In the genomic region with DNA sequence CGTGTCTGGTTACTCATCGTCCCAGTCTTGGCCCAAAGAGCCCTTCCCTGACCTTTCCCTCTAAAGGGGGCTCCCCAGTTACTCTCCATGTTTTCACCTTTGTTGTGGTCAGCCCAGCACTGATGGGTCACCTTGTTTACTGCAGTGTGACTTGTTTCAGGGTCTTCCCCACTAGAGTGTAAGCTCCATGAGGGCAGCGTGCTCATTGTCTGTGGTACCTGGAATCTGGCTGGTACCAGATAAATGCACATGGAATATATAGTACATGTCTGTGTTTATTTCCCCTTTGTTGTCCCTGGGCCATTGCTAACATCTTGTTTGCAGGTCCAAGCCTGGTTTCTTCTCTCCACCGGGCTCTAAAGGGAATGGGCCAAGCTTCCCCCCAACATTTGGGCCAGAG, we compare ENCODE assay signal across 15 cellular contexts. TPM values are rescaled to one million over a fixed set of nuclear protein-coding genes. Genes with fewer than 3 reads are reported as not detected.
DNase-seq lines count a peak whose midpoint lies in the region; ATAC-seq, FAIRE-seq and TF ChIP-seq lines count a peak whose summit lies in the region.
"Had no signal": no experiment of that assay in that cellular context is flagged by ENCODE, and none has a peak within 500 bp of the region (broad histone marks: within the 10 kb centered on the region; RNA-seq: fewer than 3 reads in every experiment).

No MANE protein-coding gene starts in this region.

- H3K9me2 ChIP-seq in PC-9 (ENCODE audit: insufficient read depth) = no peaks in the 10 kb centered on the region

- no peak for TF ChIP-seq CTCF in RWPE1 (conservative IDR thresholded peaks at IDR 0.05; ENCODE audit: low read depth)
- no peak for TF ChIP-seq CTCF in endothelial cell of umbilical vein (IDR thresholded peaks at IDR 0.05; ENCODE audit: extremely low read depth in 1 of 2, insufficient read depth in 1 of 2, low read depth in 1 of 2, low read length in 2 of 2)
- no peak for TF ChIP-seq CTCF in PC-9 (conservative IDR thresholded peaks at IDR 0.05)

- no peak overlapping the region for H3K4ac ChIP-seq in neuronal stem cell (ENCODE audit: low read length)

- H3K79me2 ChIP-seq in endothelial cell of umbilical vein (ENCODE audit: control insufficient read depth, insufficient read depth, low read length) (no peaks in the 10 kb centered on the region), PC-9 (ENCODE audit: low read depth) (no peaks in the 10 kb centered on the region)

- H3K36me3 ChIP-seq in endothelial cell of umbilical vein (ENCODE audit: control insufficient read depth in 2 of 2, extremely low read depth in 1 of 2, insufficient read depth in 2 of 2, low read length in 2 of 2) (no peaks in the 10 kb centered on the region), neuronal stem cell (replicated peaks in 1 of 2; ENCODE audit: control insufficient read depth in 2 of 2, insufficient read depth in 2 of 2, low read length in 2 of 2) (no peaks in the 10 kb centered on the region), PC-9 (ENCODE audit: low read depth) (no peaks in the 10 kb centered on the region)
- H3K36me3 ChIP-seq: BLaER1 treated with 17β-estradiol and CSF1 and Interleukin-3, amounts not matched to agents 10 nM and 100 nM; HAP-1 had no signal

- ATAC-seq in activated CD4-positive, CD25-positive, alpha-beta regulatory T cell treated with anti-CD3 and anti-CD28 coated beads, Interleukin-2, amount 50 U/mL, for 24 hours = no peak
- no peak for ATAC-seq in GM18519 (IDR thresholded peaks at IDR 0.05; ENCODE audit: low FRiP score, unreplicated experiment)
- ATAC-seq: CD8-positive, alpha-beta T cell; GM12878 had no signal

- H3K79me1 ChIP-seq in neuronal stem cell (ENCODE audit: low read depth, low read length) = no peaks in the 10 kb centered on the region

- WGBS in neuronal stem cell (ENCODE audit: extremely low coverage in 2 of 2, insufficient read length in 2 of 2, insufficient replicate concordance in 1 of 2), 2 donors = no CpG with 5 or more reads among the region's 4 CpGs

- H3K23ac ChIP-seq in neuronal stem cell (ENCODE audit: low read depth, low read length, poor library complexity) = no peak overlapping the region

- no peak overlapping the region for H3K4me3 ChIP-seq in endothelial cell of umbilical vein (replicated peaks in 1 of 3; ENCODE audit: insufficient read depth in 1 of 3, low read depth in 1 of 3, low read length in 3 of 3)
- no peak overlapping the region for H3K4me3 ChIP-seq in neuronal stem cell (ENCODE audit: low read length in 2 of 2)
- no peak overlapping the region for H3K4me3 ChIP-seq in PC-9
- H3K4me3 ChIP-seq: BLaER1 treated with 17β-estradiol and CSF1 and Interleukin-3, amounts not matched to agents 10 nM and 100 nM; GM12878; HAP-1 had no signal

- POLR2A ChIA-PET in RWPE1 (lab: Yijun Ruan, JAX; ENCODE audit: low non-redundant PET) (no interaction called here), endothelial cell of umbilical vein (lab: Charles Lee) (no interaction called here), PC-9 (lab: Charles Lee; ENCODE audit: unreplicated experiment) (no interaction called here)

- no peak overlapping the region for H3K18ac ChIP-seq in neuronal stem cell (ENCODE audit: low read length)

- no peak overlapping the region for H2BK12ac ChIP-seq in neuronal stem cell (ENCODE audit: low read length)

- H2BK15ac ChIP-seq in neuronal stem cell (ENCODE audit: low read length) = peak overlapping the region; percentile 15

- no peak overlapping the region for H3K14ac ChIP-seq in neuronal stem cell (ENCODE audit: low read length)

- H3K9me1 ChIP-seq in endothelial cell of umbilical vein (replicated peaks; ENCODE audit: control insufficient read depth, extremely low read depth, insufficient read depth, low read length) = no peaks in the 10 kb centered on the region

- peak overlapping the region; percentile 13 for H2AK5ac ChIP-seq in neuronal stem cell (ENCODE audit: low read depth, low read length)

- CTCF ChIA-PET in RWPE1 (lab: Yijun Ruan, JAX) = interaction anchor here (0.7 to 1.6 kb wide), 3 partner anchors 9 to 11 kb away, joined by 3 to 7 read pairs (median 6); no protein-coding TSS in a partner anchor
- CTCF ChIA-PET in endothelial cell of umbilical vein (lab: Charles Lee) = interaction anchor here (1.3 to 6.6 kb wide), 5 partner anchors 9 to 68 kb away, joined by 4 to 53 read pairs (median 8); no protein-coding TSS in a partner anchor
- CTCF ChIA-PET in PC-9 (lab: Charles Lee) = interaction anchor here (1.0 kb wide), 1 partner anchor 39 kb away, joined by 3 read pairs; no protein-coding TSS in a partner anchor

- H3K9me3 ChIP-seq in endothelial cell of umbilical vein (replicated peaks; ENCODE audit: control insufficient read depth, insufficient read depth, low read length) (no peaks in the 10 kb centered on the region), neuronal stem cell (replicated peaks in 1 of 2; ENCODE audit: control insufficient read depth in 2 of 2, insufficient read depth in 1 of 2, low read depth in 1 of 2, low read length in 2 of 2) (no peaks in the 10 kb centered on the region), PC-9 (ENCODE audit: insufficient read depth, low read depth) (no peaks in the 10 kb centered on the region)
- H3K9me3 ChIP-seq: BLaER1 treated with 17β-estradiol and CSF1 and Interleukin-3, amounts not matched to agents 10 nM and 100 nM; HAP-1 had no signal

- H2AFZ ChIP-seq in endothelial cell of umbilical vein (ENCODE audit: low read depth, low read length) = peak overlapping the region; percentile 86
- no peak overlapping the region for H2AFZ ChIP-seq in neuronal stem cell (ENCODE audit: low read length)
- no peak overlapping the region for H2AFZ ChIP-seq in PC-9

- TF ChIP-seq POLR2A in endothelial cell of umbilical vein (IDR thresholded peaks at IDR 0.05; ENCODE audit: low read depth, low read length) = no peak

- H4K20me1 ChIP-seq in endothelial cell of umbilical vein (replicated peaks; ENCODE audit: control insufficient read depth, extremely low read depth, insufficient read depth, low read length) = no peaks in the 10 kb centered on the region
- H4K20me1 ChIP-seq in PC-9 (ENCODE audit: insufficient read depth) = no peaks in the 10 kb centered on the region
- H4K20me1 ChIP-seq: BLaER1 treated with 17β-estradiol and CSF1 and Interleukin-3, amounts not matched to agents 10 nM and 100 nM had no signal

- no peak for DNase-seq in RWPE1 (ENCODE audit: low spot score)
- no peak for DNase-seq in endothelial cell of umbilical vein (ENCODE audit: low read depth, low spot score)
- no peak for DNase-seq in neuronal stem cell (ENCODE audit: low spot score)
- no peak for DNase-seq in PC-9
- DNase-seq in ecto neural progenitor cell (ENCODE audit: low spot score) = no peak
- DNase-seq: 8988T; Calu3; CD8-positive, alpha-beta T cell; DMS79 treated with DMSO at 0.1 percent for 48 hours had no signal

- no peak overlapping the region for H4K91ac ChIP-seq in neuronal stem cell (ENCODE audit: low read depth, low read length, poor library complexity)

- H2BK120ac ChIP-seq in neuronal stem cell (ENCODE audit: low read depth, low read length) = peak overlapping the region; percentile 11

- H3K4me1 ChIP-seq in endothelial cell of umbilical vein (ENCODE audit: control insufficient read depth, extremely low read depth, insufficient read depth, low read length) (peaks cover 24% of the 10 kb centered on the region), neuronal stem cell (ENCODE audit: control insufficient read depth in 2 of 2, insufficient read depth in 1 of 2, low read depth in 1 of 2, low read length in 2 of 2) (peaks cover 6 to 8% of the 10 kb centered on the region in 2 donors), PC-9 (replicated peaks; ENCODE audit: insufficient read depth) (peaks cover 5% of the 10 kb centered on the region; the same call in 1 of the 2 replicates)
- H3K4me1 ChIP-seq: HAP-1 had no signal

- H3K27ac ChIP-seq in RWPE1 (peak overlapping the region; percentile 95), endothelial cell of umbilical vein (ENCODE audit: insufficient read depth, low read depth, low read length) (no peak overlapping the region), neuronal stem cell (replicated peaks; ENCODE audit: low read length) (no peak overlapping the region), PC-9 (no peak overlapping the region)

- intact Hi-C loops in endothelial cell of umbilical vein (cut with micrococcal nuclease) (no loop called here), PC-9 (cut with micrococcal nuclease; ENCODE audit: unreplicated experiment) (no loop called here)

- no peak for FAIRE-seq in endothelial cell of umbilical vein (lab: Jason Lieb, UNC)
- FAIRE-seq: GM12878, GM19239 had no signal

- no peak overlapping the region for H4K8ac ChIP-seq in neuronal stem cell (ENCODE audit: low read depth, low read length)

- no TSS peak for BruUV-seq in endothelial cell of umbilical vein (replicated peaks; lab: Mats Ljungman, UMichigan)
- no TSS peak for BruUV-seq in PC-9 (replicated peaks; lab: Mats Ljungman, UMichigan)

- peaks cover 15% of the 10 kb centered on the region for H3F3A ChIP-seq in PC-9 (ENCODE audit: insufficient read depth, low read depth)

- H3K27me3 ChIP-seq in endothelial cell of umbilical vein (ENCODE audit: control insufficient read depth in 2 of 2, insufficient read depth in 2 of 2, low read length in 2 of 2) (no peaks in the 10 kb centered on the region), neuronal stem cell (ENCODE audit: control insufficient read depth in 3 of 3, insufficient read depth in 3 of 3, low read depth in 1 of 3, low read length in 3 of 3) (peaks cover 0 to 6% (median 0%) of the 10 kb centered on the region in 3 experiments), PC-9 (ENCODE audit: insufficient read depth, low read depth) (no peaks in the 10 kb centered on the region)
- H3K27me3 ChIP-seq: BLaER1 treated with 17β-estradiol and CSF1 and Interleukin-3, amounts not matched to agents 10 nM and 100 nM had no signal

- H3K4me2 ChIP-seq in endothelial cell of umbilical vein (ENCODE audit: insufficient read depth, low read length) (no peak overlapping the region), neuronal stem cell (ENCODE audit: insufficient read depth, low read length, poor library complexity, severe bottlenecking) (no peak overlapping the region), PC-9 (no peak overlapping the region)

- no peak overlapping the region for H2BK5ac ChIP-seq in neuronal stem cell (ENCODE audit: low read length)

- dilution Hi-C loops in endothelial cell of umbilical vein (cut with MboI; ENCODE audit: extremely low pct_ligation_motif_present, low sequenced_read_pairs) = loop anchor here (25.0 kb wide), 1 partner anchor 202 kb away; the partner anchor contains the start of gene WDTC1

- H3K9ac ChIP-seq in endothelial cell of umbilical vein (replicated peaks; ENCODE audit: extremely low read depth, insufficient read depth, low read length) = no peak overlapping the region
- H3K9ac ChIP-seq in neuronal stem cell (ENCODE audit: low read depth, low read length, poor library complexity) = no peak overlapping the region

RNA-seq across cellular contexts. Expression of gene TENT5B, which starts 22.7 kb away (rescaled TPM):
- 0.73 and 0.88 TPM in 2 replicates for total RNA-seq in endothelial cell of umbilical vein
- 0.86 and 0.99 TPM in 2 replicates for polyA plus RNA-seq in endothelial cell of umbilical vein
- polyA plus RNA-seq in endothelial cell of umbilical vein (2011; cell fraction: cytosol; rRNA removed) = 0.44 and 0.63 TPM in 2 replicates
- polyA plus RNA-seq in endothelial cell of umbilical vein (2011; cell fraction: nucleus; rRNA removed) = 0.39 and 0.49 TPM in 2 replicates
- polyA plus RNA-seq in endothelial cell of umbilical vein (2012) = 0.37 and 0.95 TPM in 2 replicates
- 0.53 and 0.72 TPM in 2 replicates for polyA minus RNA-seq in endothelial cell of umbilical vein
- 7.3 TPM for polyA minus RNA-seq in endothelial cell of umbilical vein (2011; cell fraction: cytosol; rRNA and poly(A)+ RNA removed)
- polyA minus RNA-seq in endothelial cell of umbilical vein (2011; cell fraction: nucleus; rRNA and poly(A)+ RNA removed) = 0.34 and 0.67 TPM in 2 replicates
- 6.3 TPM for polyA plus RNA-seq in neuronal stem cell (2013, experiment 1 of 2)
- polyA plus RNA-seq in neuronal stem cell (2013, experiment 2 of 2) = 6.2 TPM
- 3.6 and 4.9 TPM in 2 replicates for total RNA-seq in PC-9 (2021)
- total RNA-seq: CD8-positive, alpha-beta T cell had no signal

RNA-seq across cellular contexts. Expression of gene TRNP1, which starts 41.9 kb away (rescaled TPM):
- total RNA-seq in endothelial cell of umbilical vein (5.9 and 10.3 TPM in 2 replicates), PC-9 (2021) (7.4 and 7.9 TPM in 2 replicates)
- 14.6 and 20.5 TPM in 2 replicates for polyA plus RNA-seq in endothelial cell of umbilical vein
- polyA plus RNA-seq in endothelial cell of umbilical vein (2011; cell fraction: cytosol; rRNA removed) = 10.3 and 14.2 TPM in 2 replicates
- 3.4 and 4.4 TPM in 2 replicates for polyA plus RNA-seq in endothelial cell of umbilical vein (2011; cell fraction: nucleus; rRNA removed)
- polyA plus RNA-seq in endothelial cell of umbilical vein (2012) = 14.4 and 19.8 TPM in 2 replicates
- 6.2 and 6.4 TPM in 2 replicates for polyA minus RNA-seq in endothelial cell of umbilical vein
- not detected for polyA minus RNA-seq in endothelial cell of umbilical vein (2011; cell fraction: cytosol; rRNA and poly(A)+ RNA removed)
- polyA minus RNA-seq in endothelial cell of umbilical vein (2011; cell fraction: nucleus; rRNA and poly(A)+ RNA removed) = 1.6 and 2.0 TPM in 2 replicates
- 1.3 TPM for polyA plus RNA-seq in neuronal stem cell (2013, experiment 1 of 2)
- polyA plus RNA-seq in neuronal stem cell (2013, experiment 2 of 2) = 1.3 TPM
- total RNA-seq: CD8-positive, alpha-beta T cell had no signal
- polyA plus RNA-seq: GM12878 had no signal
